ENCODE assay signal across 9 cellular contexts in the genomic region with DNA sequence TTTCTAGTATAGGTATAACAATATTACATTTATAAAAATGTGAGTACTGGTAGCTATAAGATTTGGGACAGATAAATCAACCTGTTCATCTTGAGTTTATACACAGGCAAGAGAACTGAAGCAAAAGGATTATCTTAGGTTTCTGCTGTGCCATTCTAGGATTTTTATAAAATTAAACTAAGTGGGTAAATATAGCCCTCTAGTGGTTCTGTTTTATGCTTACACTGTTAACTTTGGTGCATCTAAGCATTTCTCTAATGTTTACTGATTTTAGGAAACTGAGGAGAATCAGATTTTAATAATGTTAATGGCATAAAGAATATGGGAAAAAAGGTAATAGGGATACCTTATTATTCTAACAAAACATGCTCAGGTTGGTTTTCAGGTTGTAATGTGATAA. TPM values are rescaled to one million over a fixed set of nuclear protein-coding genes. Genes with fewer than 3 reads are reported as not detected.
A peak's percentile ranks its signal among the peaks of the same experiment; 100 is the strongest.
DNase-seq lines count a peak whose midpoint lies in the region; ATAC-seq, FAIRE-seq and TF ChIP-seq lines count a peak whose summit lies in the region.
"Had no signal": no experiment of that assay in that cellular context is flagged by ENCODE, and none has a peak within 500 bp of the region (broad histone marks: within the 10 kb centered on the region; RNA-seq: fewer than 3 reads in every experiment).

No MANE protein-coding gene starts in this region.

- TF ChIP-seq POLR2A in K562 (conservative IDR thresholded peaks at IDR 0.05), result no peak

- H3K4me3 ChIP-seq in K562 (no peak overlapping the region), lower lobe of right lung (no peak overlapping the region)

- intact Hi-C loops in natural killer cell (cut with micrococcal nuclease), result loop anchor here (1.0 kb wide), 2 partner anchors 123 to 404 kb away; a partner anchor contains a TSS
- intact Hi-C loops in K562 (cut with micrococcal nuclease), result loop anchor here (2.0 to 5.0 kb wide), 2 partner anchors 151 to 404 kb away; no protein-coding TSS in a partner anchor
- intact Hi-C loops in lower lobe of right lung (cut with DNase I), result loop anchor here (10.0 kb wide), 1 partner anchor 402 kb away; no protein-coding TSS in a partner anchor

- no peaks in the 10 kb centered on the region for H4K20me1 ChIP-seq in K562 (replicated peaks; ENCODE audit: control insufficient read depth, insufficient read depth, low read length)

- no peak overlapping the region for H3K27ac Mint-ChIP-seq in natural killer cell
- no peak overlapping the region for H3K27ac Mint-ChIP-seq in natural killer cell treated with Interleukin-12 subunit alpha and Interleukin-12 subunit beta and Interleukin-15 and Interleukin-18, amount 100 ng/mL, for 72 hours
- H3K27ac Mint-ChIP-seq in stimulated activated effector memory CD8-positive, alpha-beta T cell treated with anti-CD3 and anti-CD28 coated beads, Interleukin-12 subunit alpha, Interleukin-12 subunit beta, amount 100 ng/mL, for 72 hours, result no peak overlapping the region
- H3K27ac Mint-ChIP-seq: activated naive CD8-positive, alpha-beta T cell had no signal

- H3K27me3 Mint-ChIP-seq in natural killer cell (ENCODE audit: low read depth in 2 of 2), result no peaks in the 10 kb centered on the region
- no peaks in the 10 kb centered on the region for H3K27me3 Mint-ChIP-seq in natural killer cell treated with Interleukin-12 subunit alpha and Interleukin-12 subunit beta and Interleukin-15 and Interleukin-18, amount 100 ng/mL, for 72 hours
- H3K27me3 Mint-ChIP-seq: activated naive CD8-positive, alpha-beta T cell had no signal

- ATAC-seq in natural killer cell (peak; percentile 44 to 64 (median 57)), HG03520 (IDR thresholded peaks at IDR 0.05; ENCODE audit: unreplicated experiment) (peak; percentile 65), K562 (peak; percentile 82), lower lobe of right lung (peak in 1 of 2 donors; percentile 51), HG02870 (IDR thresholded peaks at IDR 0.05; ENCODE audit: unreplicated experiment) (no peak)
- ATAC-seq in natural killer cell treated with Interleukin-12 subunit alpha and Interleukin-12 subunit beta and Interleukin-15 and Interleukin-18, amount 100 ng/mL, for 72 hours, result no peak
- ATAC-seq in stimulated activated effector memory CD8-positive, alpha-beta T cell treated with anti-CD3 and anti-CD28 coated beads, Interleukin-12 subunit alpha, Interleukin-12 subunit beta, amount 100 ng/mL, for 72 hours, result no peak

- POLR2A ChIA-PET in K562 (lab: Yijun Ruan, JAX), result interaction anchor here (2.1 kb wide), 1 partner anchor 394 kb away, joined by 4 read pairs; no protein-coding TSS in a partner anchor

- no peak overlapping the region for H3K9ac ChIP-seq in K562 (ENCODE audit: insufficient read depth in 1 of 2, low read depth in 2 of 2, low read length in 2 of 2)

- no peaks in the 10 kb centered on the region for H3K79me2 ChIP-seq in K562 (ENCODE audit: control insufficient read depth, insufficient read depth, low read length)

- H3K4me1 Mint-ChIP-seq in natural killer cell, result no peaks in the 10 kb centered on the region
- no peaks in the 10 kb centered on the region for H3K4me1 Mint-ChIP-seq in natural killer cell treated with Interleukin-12 subunit alpha and Interleukin-12 subunit beta and Interleukin-15 and Interleukin-18, amount 100 ng/mL, for 72 hours (ENCODE audit: low read depth in 2 of 2)
- H3K4me1 Mint-ChIP-seq in stimulated activated effector memory CD8-positive, alpha-beta T cell treated with anti-CD3 and anti-CD28 coated beads, Interleukin-12 subunit alpha, Interleukin-12 subunit beta, amount 100 ng/mL, for 72 hours, result no peaks in the 10 kb centered on the region

- no peak overlapping the region for H3K27ac ChIP-seq in K562 (ENCODE audit: extremely low read depth, low read depth, low read length)
- no peak overlapping the region for H3K27ac ChIP-seq in lower lobe of right lung

- H3K36me3 ChIP-seq in K562 (ENCODE audit: control insufficient read depth, insufficient read depth, low read length) (peaks cover 43% of the 10 kb centered on the region), lower lobe of right lung (peaks cover 38% of the 10 kb centered on the region)

- TF ChIP-seq CTCF in natural killer cell (IDR thresholded peaks at IDR 0.05), result peak; percentile 64
- TF ChIP-seq CTCF in K562 (IDR thresholded peaks at IDR 0.05 in 2 of 3, conservative IDR thresholded peaks at IDR 0.05 in 1 of 3; ENCODE audit: insufficient read depth in 2 of 3, low read depth in 1 of 3, low read length in 3 of 3), result peak; percentile 24 to 72 (median 26); a peak in 3 of 6 replicates
- peak; percentile 54 for TF ChIP-seq CTCF in lower lobe of right lung (IDR thresholded peaks at IDR 0.05)

- no peak overlapping the region for H3K4me3 Mint-ChIP-seq in natural killer cell
- no peak overlapping the region for H3K4me3 Mint-ChIP-seq in natural killer cell treated with Interleukin-12 subunit alpha and Interleukin-12 subunit beta and Interleukin-15 and Interleukin-18, amount 100 ng/mL, for 72 hours
- H3K4me3 Mint-ChIP-seq in stimulated activated effector memory CD8-positive, alpha-beta T cell treated with anti-CD3 and anti-CD28 coated beads, Interleukin-12 subunit alpha, Interleukin-12 subunit beta, amount 100 ng/mL, for 72 hours, result no peak overlapping the region
- H3K4me3 Mint-ChIP-seq: activated naive CD8-positive, alpha-beta T cell had no signal

- H3K9me3 Mint-ChIP-seq in natural killer cell, result no peaks in the 10 kb centered on the region
- H3K9me3 Mint-ChIP-seq in natural killer cell treated with Interleukin-12 subunit alpha and Interleukin-12 subunit beta and Interleukin-15 and Interleukin-18, amount 100 ng/mL, for 72 hours, result no peaks in the 10 kb centered on the region
- H3K9me3 Mint-ChIP-seq in stimulated activated effector memory CD8-positive, alpha-beta T cell treated with anti-CD3 and anti-CD28 coated beads, Interleukin-12 subunit alpha, Interleukin-12 subunit beta, amount 100 ng/mL, for 72 hours, result no peaks in the 10 kb centered on the region

- in situ Hi-C loops in K562 (cut with MboI), result no loop called here

- no peak for FAIRE-seq in K562 (lab: Jason Lieb, UNC)

- CTCF ChIA-PET in K562 (lab: Yijun Ruan, JAX; ENCODE audit: low intra/inter-chr PET ratio), result interaction anchor here (0.6 to 2.4 kb wide), 4 partner anchors 124 to 405 kb away, joined by 3 to 7 read pairs (median 5); a partner anchor contains a TSS

- no peak overlapping the region for H2AFZ ChIP-seq in K562 (ENCODE audit: low read depth, low read length)

- H3K4me1 ChIP-seq in K562 (replicated peaks in 1 of 2; ENCODE audit: control insufficient read depth in 2 of 2, insufficient read depth in 2 of 2, low read length in 2 of 2) (no peaks in the 10 kb centered on the region), lower lobe of right lung (no peaks in the 10 kb centered on the region)

- BruUV-seq in K562 (replicated peaks; lab: Mats Ljungman, UMichigan), result no TSS peak

- no peak for DNase-seq in natural killer cell
- DNase-seq in natural killer cell treated with Interleukin-12 subunit alpha and Interleukin-12 subunit beta and Interleukin-15 and Interleukin-18, amount 100 ng/mL, for 72 hours (ENCODE audit: low spot score), result no peak
- DNase-seq in K562 (ENCODE audit: extremely low read depth in 1 of 4, low spot score in 3 of 4), result peak; percentile 19 to 25 (median 21)
- no peak for DNase-seq in lower lobe of right lung
- DNase-seq in stimulated activated effector memory CD8-positive, alpha-beta T cell treated with anti-CD3 and anti-CD28 coated beads, Interleukin-12 subunit alpha, Interleukin-12 subunit beta, amount 100 ng/mL, for 72 hours (ENCODE audit: low spot score in 2 of 2), result no peak
- DNase-seq in NCI-H146 (lab: John Stamatoyannopoulos, UW), result no peak

- H3K27me3 ChIP-seq in K562 (ENCODE audit: control insufficient read depth in 2 of 2, insufficient read depth in 2 of 2, low read length in 2 of 2) (no peaks in the 10 kb centered on the region), lower lobe of right lung (ENCODE audit: low read depth) (no peaks in the 10 kb centered on the region)

- no peaks in the 10 kb centered on the region for H3K9me1 ChIP-seq in K562 (ENCODE audit: control insufficient read depth, insufficient read depth, low read length)

- H3K9me3 ChIP-seq in K562 (replicated peaks; ENCODE audit: control insufficient read depth, insufficient read depth, low read depth, low read length) (no peaks in the 10 kb centered on the region), lower lobe of right lung (no peaks in the 10 kb centered on the region)

- peak; percentile 75 to 76 for TF ChIP-seq RAD21 in K562 (CRISPR knock-in tag; conservative IDR thresholded peaks at IDR 0.05 in 1 of 2, IDR thresholded peaks at IDR 0.05 in 1 of 2)

- no peak overlapping the region for H3K4me2 ChIP-seq in K562 (ENCODE audit: insufficient read depth, low read length)

- no peak for TF ChIP-seq EP300 in K562 (IDR thresholded peaks at IDR 0.05; ENCODE audit: low read length)

- no peaks in the 10 kb centered on the region for H3K36me3 Mint-ChIP-seq in natural killer cell
- peaks cover 7% of the 10 kb centered on the region for H3K36me3 Mint-ChIP-seq in natural killer cell treated with Interleukin-12 subunit alpha and Interleukin-12 subunit beta and Interleukin-15 and Interleukin-18, amount 100 ng/mL, for 72 hours
- H3K36me3 Mint-ChIP-seq in stimulated activated effector memory CD8-positive, alpha-beta T cell treated with anti-CD3 and anti-CD28 coated beads, Interleukin-12 subunit alpha, Interleukin-12 subunit beta, amount 100 ng/mL, for 72 hours, result peaks cover 43% of the 10 kb centered on the region
- H3K36me3 Mint-ChIP-seq: activated naive CD8-positive, alpha-beta T cell had no signal

RNA-seq across cellular contexts. Expression of a gene that starts 1.1 kb away (rescaled TPM):
- total RNA-seq in natural killer cell (under 1 TPM in 1 of 3 donors, not detected in 2; 0.24 TPM), K562 (2014; rRNA removed) (not detected in 2 replicates), K562 (2014; rRNA removed; fragmentation: Illumina TruSeq; extraction: Trizol) (0.16 TPM in 1 of 2 replicates, not detected in the other), K562 (2015; rRNA removed; fragmentation: Illumina TruSeq; extraction: Trizol) (0.18 TPM in 1 of 2 replicates, not detected in the other), K562 (2021) (not detected in 2 replicates), lower lobe of right lung (not detected)
- under 1 TPM in 1 of 2 donors, not detected in 1; 0.31 TPM for total RNA-seq in natural killer cell treated with Interleukin-12 subunit alpha and Interleukin-12 subunit beta and Interleukin-15 and Interleukin-18, amount 100 ng/mL, for 72 hours
- 0.60 and 0.97 TPM in 2 replicates for total RNA-seq in K562 (2011; cell fraction: chromatin; rRNA removed; ENCODE audit: low replicate concordance)
- 0.17 TPM in 1 of 2 replicates, not detected in the other for total RNA-seq in K562 (2011; cell fraction: nucleolus; rRNA removed)
- 0.81 and 2.2 TPM in 2 replicates for total RNA-seq in K562 (2011; cell fraction: nucleoplasm; rRNA removed)
- polyA plus RNA-seq in K562 (2011; rRNA removed) (0.28 and 0.31 TPM in 2 replicates), K562 (2014; fragmentation: Illumina TruSeq; extraction: Trizol) (0.14 and 0.18 TPM in 2 replicates), K562 (2014; fragmentation: Nextera tagmentation; extraction: Ambion mirVana) (under 1 TPM; 0.04 to 0.07 TPM), K562 (2014; rRNA removed) (0.05 and 0.07 TPM in 2 replicates)
- polyA plus RNA-seq in K562 (2011; cell fraction: cytosol; rRNA removed), result 0.04 and 0.15 TPM in 2 replicates
- polyA plus RNA-seq in K562 (2011; cell fraction: nucleus; rRNA removed), result 0.48 and 0.86 TPM in 2 replicates
- polyA plus RNA-seq in K562 (2012), result not detected in 2 replicates
- 0.51 TPM in 1 of 2 replicates, not detected in the other for polyA minus RNA-seq in K562 (2011; rRNA and poly(A)+ RNA removed)
- not detected in 2 replicates for polyA minus RNA-seq in K562 (2011; cell fraction: cytosol; rRNA and poly(A)+ RNA removed)
- polyA minus RNA-seq in K562 (2011; cell fraction: nucleus; rRNA and poly(A)+ RNA removed), result 0.67 TPM in 1 of 2 replicates, not detected in the other

RNA-seq across cellular contexts. Expression of a gene that starts 11.2 kb away (rescaled TPM):
- 10 to 100 TPM in 1 of 3 donors, 1 to 10 TPM in 2; 9.5 to 11.2 (median 9.7) TPM for total RNA-seq in natural killer cell
- 10 to 100 TPM; 22.1 to 35.2 TPM for total RNA-seq in natural killer cell treated with Interleukin-12 subunit alpha and Interleukin-12 subunit beta and Interleukin-15 and Interleukin-18, amount 100 ng/mL, for 72 hours
- total RNA-seq in K562 (2011; cell fraction: chromatin; rRNA removed; ENCODE audit: low replicate concordance), result 7.4 and 24.1 TPM in 2 replicates
- total RNA-seq in K562 (2011; cell fraction: nucleolus; rRNA removed), result 5.0 and 6.8 TPM in 2 replicates
- 16.8 and 24.8 TPM in 2 replicates for total RNA-seq in K562 (2011; cell fraction: nucleoplasm; rRNA removed)
- total RNA-seq in K562 (2014; rRNA removed), result 63.0 and 75.3 TPM in 2 replicates
- 47.6 and 56.1 TPM in 2 replicates for total RNA-seq in K562 (2014; rRNA removed; fragmentation: Illumina TruSeq; extraction: Trizol)
- 54.7 and 68.2 TPM in 2 replicates for total RNA-seq in K562 (2015; rRNA removed; fragmentation: Illumina TruSeq; extraction: Trizol)
- 78.7 and 86.1 TPM in 2 replicates for total RNA-seq in K562 (2021)
- polyA plus RNA-seq in K562 (2011; rRNA removed), result 49.6 and 81.8 TPM in 2 replicates
- 12.3 and 24.5 TPM in 2 replicates for polyA plus RNA-seq in K562 (2011; cell fraction: cytosol; rRNA removed)
- polyA plus RNA-seq in K562 (2011; cell fraction: nucleus; rRNA removed), result 9.6 and 14.6 TPM in 2 replicates
- 68.9 and 285 TPM in 2 replicates for polyA plus RNA-seq in K562 (2012)
- 151 and 171 TPM in 2 replicates for polyA plus RNA-seq in K562 (2014; fragmentation: Illumina TruSeq; extraction: Trizol)
- 10 to 100 TPM; 35.7 to 44.2 TPM for polyA plus RNA-seq in K562 (2014; fragmentation: Nextera tagmentation; extraction: Ambion mirVana)
- 179 and 194 TPM in 2 replicates for polyA plus RNA-seq in K562 (2014; rRNA removed)
- polyA minus RNA-seq in K562 (2011; rRNA and poly(A)+ RNA removed), result 18.4 and 20.3 TPM in 2 replicates
- 11.5 and 12.1 TPM in 2 replicates for polyA minus RNA-seq in K562 (2011; cell fraction: cytosol; rRNA and poly(A)+ RNA removed)
- polyA minus RNA-seq in K562 (2011; cell fraction: nucleus; rRNA and poly(A)+ RNA removed), result 4.3 and 9.1 TPM in 2 replicates
- 10.0 TPM for total RNA-seq in lower lobe of right lung

RNA-seq across cellular contexts. Expression of a gene that starts 21.2 kb away (rescaled TPM):
- under 1 TPM in 2 of 3 donors, not detected in 1; 0.10 to 0.12 TPM for total RNA-seq in natural killer cell
- total RNA-seq in natural killer cell treated with Interleukin-12 subunit alpha and Interleukin-12 subunit beta and Interleukin-15 and Interleukin-18, amount 100 ng/mL, for 72 hours, result under 1 TPM; 0.07 to 0.73 TPM
- total RNA-seq in K562 (2011; cell fraction: chromatin; rRNA removed; ENCODE audit: low replicate concordance), result 0.19 and 0.60 TPM in 2 replicates
- total RNA-seq in K562 (2011; cell fraction: nucleolus; rRNA removed), result 0.13 and 0.17 TPM in 2 replicates
- total RNA-seq in K562 (2011; cell fraction: nucleoplasm; rRNA removed), result 0.15 TPM in 1 of 2 replicates, not detected in the other
- not detected in 2 replicates for total RNA-seq in K562 (2014; rRNA removed)
- total RNA-seq in K562 (2014; rRNA removed; fragmentation: Illumina TruSeq; extraction: Trizol), result 0.04 and 0.10 TPM in 2 replicates
- 0.04 TPM in 1 of 2 replicates, not detected in the other for total RNA-seq in K562 (2015; rRNA removed; fragmentation: Illumina TruSeq; extraction: Trizol)
- total RNA-seq in K562 (2021), result not detected in 2 replicates
- 0.10 and 0.20 TPM in 2 replicates for polyA plus RNA-seq in K562 (2011; rRNA removed)
- polyA plus RNA-seq in K562 (2011; cell fraction: cytosol; rRNA removed), result 0.03 and 0.16 TPM in 2 replicates
- 0.26 and 0.84 TPM in 2 replicates for polyA plus RNA-seq in K562 (2011; cell fraction: nucleus; rRNA removed)
- 0.04 and 0.05 TPM in 2 replicates for polyA plus RNA-seq in K562 (2012)
- 0.04 TPM in 1 of 2 replicates, not detected in the other for polyA plus RNA-seq in K562 (2014; fragmentation: Illumina TruSeq; extraction: Trizol)
- not detected for polyA plus RNA-seq in K562 (2014; fragmentation: Nextera tagmentation; extraction: Ambion mirVana)
- 0.07 TPM in 2 replicates for polyA plus RNA-seq in K562 (2014; rRNA removed)
- polyA minus RNA-seq in K562 (2011; rRNA and poly(A)+ RNA removed), result 0.36 TPM in 1 of 2 replicates, not detected in the other
- 0.36 TPM in 1 of 2 replicates, not detected in the other for polyA minus RNA-seq in K562 (2011; cell fraction: cytosol; rRNA and poly(A)+ RNA removed)
- polyA minus RNA-seq in K562 (2011; cell fraction: nucleus; rRNA and poly(A)+ RNA removed), result 0.13 and 0.56 TPM in 2 replicates
- 0.12 TPM for total RNA-seq in lower lobe of right lung

RNA-seq across cellular contexts. Expression of a gene that starts 24.9 kb away (rescaled TPM):
- total RNA-seq in natural killer cell (not detected), K562 (2014; rRNA removed) (0.41 and 1.4 TPM in 2 replicates), K562 (2014; rRNA removed; fragmentation: Illumina TruSeq; extraction: Trizol) (0.61 and 0.62 TPM in 2 replicates), K562 (2015; rRNA removed; fragmentation: Illumina TruSeq; extraction: Trizol) (8.3 and 8.4 TPM in 2 replicates), K562 (2021) (0.94 and 0.95 TPM in 2 replicates), lower lobe of right lung (54.8 TPM)
- total RNA-seq in natural killer cell treated with Interleukin-12 subunit alpha and Interleukin-12 subunit beta and Interleukin-15 and Interleukin-18, amount 100 ng/mL, for 72 hours, result not detected
- total RNA-seq in K562 (2011; cell fraction: chromatin; rRNA removed; ENCODE audit: low replicate concordance), result 0.23 TPM in 1 of 2 replicates, not detected in the other
- not detected in 2 replicates for total RNA-seq in K562 (2011; cell fraction: nucleolus; rRNA removed)
- total RNA-seq in K562 (2011; cell fraction: nucleoplasm; rRNA removed), result 0.31 TPM in 1 of 2 replicates, not detected in the other
- polyA plus RNA-seq in K562 (2011; rRNA removed) (0.22 and 0.54 TPM in 2 replicates), K562 (2014; fragmentation: Illumina TruSeq; extraction: Trizol) (0.58 and 1.00 TPM in 2 replicates), K562 (2014; fragmentation: Nextera tagmentation; extraction: Ambion mirVana) (1 to 10 TPM in 1 of 2 experiments, under 1 TPM in 1; 0.30 to 1.1 TPM), K562 (2014; rRNA removed) (0.46 and 0.72 TPM in 2 replicates)
- polyA plus RNA-seq in K562 (2011; cell fraction: cytosol; rRNA removed), result 0.06 and 0.12 TPM in 2 replicates
- 0.10 and 0.26 TPM in 2 replicates for polyA plus RNA-seq in K562 (2011; cell fraction: nucleus; rRNA removed)
- 2.5 and 3.9 TPM in 2 replicates for polyA plus RNA-seq in K562 (2012)
- polyA minus RNA-seq in K562 (2011; rRNA and poly(A)+ RNA removed), result 0.33 TPM in 1 of 2 replicates, not detected in the other
- 0.73 TPM in 1 of 2 replicates, not detected in the other for polyA minus RNA-seq in K562 (2011; cell fraction: cytosol; rRNA and poly(A)+ RNA removed)
- not detected in 2 replicates for polyA minus RNA-seq in K562 (2011; cell fraction: nucleus; rRNA and poly(A)+ RNA removed)

Comparison
In these comparisons a context has a peak if more than half of its experiments do, and no peak if none do; other contexts are left out.
1. ATAC-seq: peak in natural killer cell (3 of 3), HG03520 (single experiment) and K562 (single experiment); none in natural killer cell treated with Interleukin-12 subunit alpha and Interleukin-12 subunit beta and Interleukin-15 and Interleukin-18, amount 100 ng/mL, for 72 hours (0 of 2), HG02870 (single experiment) and stimulated activated effector memory CD8-positive, alpha-beta T cell treated with anti-CD3 and anti-CD28 coated beads, Interleukin-12 subunit alpha, Interleukin-12 subunit beta, amount 100 ng/mL, for 72 hours (single experiment).
2. DNase-seq: peak in K562 (4 of 4); none in natural killer cell (single experiment), natural killer cell treated with Interleukin-12 subunit alpha and Interleukin-12 subunit beta and Interleukin-15 and Interleukin-18, amount 100 ng/mL, for 72 hours (single experiment), lower lobe of right lung (single experiment), stimulated activated effector memory CD8-positive, alpha-beta T cell treated with anti-CD3 and anti-CD28 coated beads, Interleukin-12 subunit alpha, Interleukin-12 subunit beta, amount 100 ng/mL, for 72 hours (0 of 2) and NCI-H146 (single experiment).
3. Peak in every context shown above with its lines, with median percentiles within 50 percentile points of each other: CTCF ChIP-seq.